Comparison of ENCODE assay signal across 9 cellular contexts in the genomic region with DNA sequence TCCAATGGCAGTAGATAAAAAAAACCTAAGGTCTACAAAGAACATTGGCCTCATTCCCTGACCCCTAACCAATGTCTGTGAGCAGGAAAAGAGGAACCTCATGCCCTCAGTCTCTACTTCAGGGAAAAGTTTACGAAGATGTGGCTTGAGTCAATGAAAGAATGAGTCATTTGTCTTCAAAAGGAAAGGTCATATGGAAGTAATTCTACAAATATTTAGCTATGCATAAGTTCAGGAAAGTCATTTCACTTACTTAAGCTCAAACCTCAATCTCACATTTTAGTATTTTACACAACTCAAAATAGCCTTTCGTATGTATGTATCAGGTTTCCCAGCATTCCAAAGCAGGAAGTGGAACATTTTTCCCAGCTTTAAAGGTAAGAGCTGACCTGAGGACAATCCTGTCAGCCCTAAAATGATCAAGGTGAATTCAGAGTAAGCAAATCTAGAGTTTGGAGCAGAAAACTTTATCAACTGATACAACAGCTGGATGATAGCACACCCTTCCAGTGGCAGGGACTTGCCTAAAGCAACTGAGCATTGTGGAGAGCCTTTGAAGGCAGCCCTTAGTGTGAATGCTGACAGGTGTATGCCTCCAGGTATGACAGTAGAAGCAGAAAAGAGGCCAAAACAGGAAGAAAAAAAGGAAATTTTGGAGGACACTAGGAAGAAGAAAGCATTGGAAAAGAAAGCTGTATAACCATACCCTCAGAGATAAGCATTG. TPM values are rescaled to one million over a fixed set of nuclear protein-coding genes. Genes with fewer than 3 reads are reported as not detected.
A peak's percentile ranks its signal among the peaks of the same experiment; 100 is the strongest.
DNase-seq lines count a peak whose midpoint lies in the region; ATAC-seq and TF ChIP-seq lines count a peak whose summit lies in the region.
"Had no signal": no experiment of that assay in that cellular context is flagged by ENCODE, and none has a peak within 500 bp of the region (broad histone marks: within the 10 kb centered on the region; RNA-seq: fewer than 3 reads in every experiment).

No MANE protein-coding gene starts in this region.

- H2AFZ ChIP-seq in hepatocyte = no peak overlapping the region

- TF ChIP-seq EP300 in sigmoid colon (IDR thresholded peaks at IDR 0.05) (no peak), ovary (IDR thresholded peaks at IDR 0.05) (no peak)

- H3K9me3 ChIP-seq in heart left ventricle (no peaks in the 10 kb centered on the region), left ventricle myocardium inferior (replicated peaks) (no peaks in the 10 kb centered on the region), T-helper 17 cell (ENCODE audit: control insufficient read depth, low read length, poor library complexity, severe bottlenecking) (no peaks in the 10 kb centered on the region), hepatocyte (ENCODE audit: low read depth) (no peaks in the 10 kb centered on the region), sigmoid colon (no peaks in the 10 kb centered on the region), ovary (no peaks in the 10 kb centered on the region)

- H3K9me3 Mint-ChIP-seq in glutamatergic neuron (ENCODE audit: unreplicated experiment) = peaks cover under 1% of the 10 kb centered on the region

- H3K27me3 Mint-ChIP-seq in T-helper 17 cell (no peaks in the 10 kb centered on the region), glutamatergic neuron (ENCODE audit: unreplicated experiment) (no peaks in the 10 kb centered on the region)

- H3K36me3 ChIP-seq in heart left ventricle (peaks cover 0 to 48% (median 26%) of the 10 kb centered on the region in 9 donors), left ventricle myocardium inferior (peaks cover 40% of the 10 kb centered on the region), hepatocyte (replicated peaks; ENCODE audit: insufficient read depth, low read depth) (no peaks in the 10 kb centered on the region), sigmoid colon (peaks cover 0 to 36% (median 11%) of the 10 kb centered on the region in 4 donors), ovary (no peaks in the 10 kb centered on the region)

- no peak for TF ChIP-seq CTCF in heart left ventricle (IDR thresholded peaks at IDR 0.05)
- no peak for TF ChIP-seq CTCF in left ventricle myocardium inferior (IDR thresholded peaks at IDR 0.05; ENCODE audit: borderline replicate concordance)
- TF ChIP-seq CTCF in hepatocyte (IDR thresholded peaks at IDR 0.05; ENCODE audit: poor library complexity) = no peak
- TF ChIP-seq CTCF in sigmoid colon (IDR thresholded peaks at IDR 0.05) = no peak
- no peak for TF ChIP-seq CTCF in ovary (IDR thresholded peaks at IDR 0.05)
- TF ChIP-seq CTCF in glutamatergic neuron (IDR thresholded peaks at IDR 0.05; ENCODE audit: partially characterized antibody, unreplicated experiment) = no peak

- no peak overlapping the region for H3K4me3 ChIP-seq in heart left ventricle
- no peak overlapping the region for H3K4me3 ChIP-seq in left ventricle myocardium inferior
- no peak overlapping the region for H3K4me3 ChIP-seq in hepatocyte
- H3K4me3 ChIP-seq in sigmoid colon = no peak overlapping the region
- H3K4me3 ChIP-seq in ovary = no peak overlapping the region

- WGBS in heart left ventricle, 4 donors = 81 to 87% (median 83%) methylated on average over 2 of the region's 2 CpGs
- 26% methylated on average over 2 of the region's 2 CpGs for WGBS in hepatocyte (ENCODE audit: low lambda C conversion rate, missing lambda C conversion rate)
- WGBS in sigmoid colon, 2 donors = 23 to 49% methylated on average over 2 of the region's 2 CpGs
- 57 to 60% (median 57%) methylated on average over 2 of the region's 2 CpGs for WGBS in ovary, 3 donors

- ATAC-seq in heart left ventricle = peak in 3 of 4 donors; percentile 39 to 52 (median 49)
- no peak for ATAC-seq in T-helper 17 cell

- H3K27me3 ChIP-seq in heart left ventricle (no peaks in the 10 kb centered on the region), left ventricle myocardium inferior (ENCODE audit: low read depth) (no peaks in the 10 kb centered on the region), hepatocyte (no peaks in the 10 kb centered on the region), sigmoid colon (no peaks in the 10 kb centered on the region), ovary (no peaks in the 10 kb centered on the region)

- intact Hi-C loops in heart left ventricle (cut with DNase I) = no loop called here
- intact Hi-C loops in left ventricle myocardium inferior (cut with micrococcal nuclease) = no loop called here
- intact Hi-C loops in sigmoid colon (cut with DNase I) = no loop called here
- intact Hi-C loops in ovary (cut with DNase I) = no loop called here

- DNase-seq in heart left ventricle (no peak), left ventricle myocardium inferior (no peak), T-helper 17 cell (no peak), hepatocyte (ENCODE audit: low spot score) (peak; percentile 26), NCI-H524 (lab: John Stamatoyannopoulos, UW) (no peak), sigmoid colon (no peak), ovary (no peak), glutamatergic neuron (no peak)
- DNase-seq: DND-41 had no signal

- no peaks in the 10 kb centered on the region for H4K20me1 ChIP-seq in hepatocyte (ENCODE audit: insufficient read depth, poor library complexity, severe bottlenecking)

- H3K4me3 Mint-ChIP-seq in T-helper 17 cell (no peak overlapping the region), glutamatergic neuron (ENCODE audit: unreplicated experiment) (no peak overlapping the region)

- peaks cover 4% of the 10 kb centered on the region for H3K4me1 Mint-ChIP-seq in T-helper 17 cell
- no peaks in the 10 kb centered on the region for H3K4me1 Mint-ChIP-seq in glutamatergic neuron (ENCODE audit: low read depth, unreplicated experiment)

- peak overlapping the region; percentile 29 for H3K4me2 ChIP-seq in hepatocyte

- H3K4me1 ChIP-seq in heart left ventricle = peaks cover 0 to 27% (median 0%) of the 10 kb centered on the region in 12 donors
- H3K4me1 ChIP-seq in left ventricle myocardium inferior = no peaks in the 10 kb centered on the region
- peaks cover 13% of the 10 kb centered on the region for H3K4me1 ChIP-seq in hepatocyte (ENCODE audit: insufficient read depth)
- H3K4me1 ChIP-seq in sigmoid colon = no peaks in the 10 kb centered on the region
- H3K4me1 ChIP-seq in ovary (ENCODE audit: insufficient read depth) = no peaks in the 10 kb centered on the region

- TF ChIP-seq POLR2A in heart left ventricle (IDR thresholded peaks at IDR 0.05) (no peak), sigmoid colon (IDR thresholded peaks at IDR 0.05) (no peak), ovary (IDR thresholded peaks at IDR 0.05) (no peak)

- H3K27ac Mint-ChIP-seq in T-helper 17 cell = peak overlapping the region; percentile 19
- H3K27ac Mint-ChIP-seq in glutamatergic neuron (ENCODE audit: unreplicated experiment) = no peak overlapping the region

- H3K36me3 Mint-ChIP-seq in T-helper 17 cell (ENCODE audit: low read depth) = peaks cover 4% of the 10 kb centered on the region
- H3K36me3 Mint-ChIP-seq in glutamatergic neuron (ENCODE audit: unreplicated experiment) = no peaks in the 10 kb centered on the region

- H3K27ac ChIP-seq in heart left ventricle (peak overlapping the region in 1 of 12 donors; percentile 11), left ventricle myocardium inferior (replicated peaks) (no peak overlapping the region), hepatocyte (peak overlapping the region; percentile 78), sigmoid colon (no peak overlapping the region), ovary (no peak overlapping the region)

- no peaks in the 10 kb centered on the region for H3K79me2 ChIP-seq in hepatocyte

- H3K9me2 ChIP-seq in hepatocyte (replicated peaks; ENCODE audit: insufficient read depth) = no peaks in the 10 kb centered on the region

RNA-seq across cellular contexts. Expression of gene ACKR4, which starts 53.9 kb away (rescaled TPM):
- total RNA-seq in heart left ventricle = 1 to 10 TPM in 7 of 9 donors, under 1 TPM in 2; 0.69 to 3.0 (median 2.0) TPM
- polyA plus RNA-seq in heart left ventricle = 1 to 10 TPM in 1 of 2 donors, under 1 TPM in 1; 0.64 to 2.2 TPM
- total RNA-seq in left ventricle myocardium inferior = 5.2 TPM
- under 1 TPM in 1 of 2 donors, not detected in 1; 0.32 TPM for total RNA-seq in T-helper 17 cell
- 1.8 and 2.0 TPM in 2 replicates for total RNA-seq in hepatocyte
- polyA plus RNA-seq in hepatocyte = 0.15 and 1.2 TPM in 2 replicates
- 1 to 10 TPM in 2 of 4 donors, under 1 TPM in 1, not detected in 1; 0.54 to 5.0 (median 3.2) TPM for total RNA-seq in sigmoid colon
- polyA plus RNA-seq in sigmoid colon = 1 to 10 TPM in 1 of 3 donors, under 1 TPM in 1, not detected in 1; 0.60 to 2.0 TPM
- total RNA-seq in ovary = 1 to 10 TPM in 2 of 7 donors, under 1 TPM in 5; 0.17 to 1.1 (median 0.28) TPM
- polyA plus RNA-seq in ovary = 1 to 10 TPM in 1 of 2 donors, under 1 TPM in 1; 0.30 to 5.4 TPM
- 0.22 TPM for total RNA-seq in glutamatergic neuron (ENCODE audit: unreplicated experiment)
